8 cellular contexts compared by ENCODE assay signal in the genomic region with DNA sequence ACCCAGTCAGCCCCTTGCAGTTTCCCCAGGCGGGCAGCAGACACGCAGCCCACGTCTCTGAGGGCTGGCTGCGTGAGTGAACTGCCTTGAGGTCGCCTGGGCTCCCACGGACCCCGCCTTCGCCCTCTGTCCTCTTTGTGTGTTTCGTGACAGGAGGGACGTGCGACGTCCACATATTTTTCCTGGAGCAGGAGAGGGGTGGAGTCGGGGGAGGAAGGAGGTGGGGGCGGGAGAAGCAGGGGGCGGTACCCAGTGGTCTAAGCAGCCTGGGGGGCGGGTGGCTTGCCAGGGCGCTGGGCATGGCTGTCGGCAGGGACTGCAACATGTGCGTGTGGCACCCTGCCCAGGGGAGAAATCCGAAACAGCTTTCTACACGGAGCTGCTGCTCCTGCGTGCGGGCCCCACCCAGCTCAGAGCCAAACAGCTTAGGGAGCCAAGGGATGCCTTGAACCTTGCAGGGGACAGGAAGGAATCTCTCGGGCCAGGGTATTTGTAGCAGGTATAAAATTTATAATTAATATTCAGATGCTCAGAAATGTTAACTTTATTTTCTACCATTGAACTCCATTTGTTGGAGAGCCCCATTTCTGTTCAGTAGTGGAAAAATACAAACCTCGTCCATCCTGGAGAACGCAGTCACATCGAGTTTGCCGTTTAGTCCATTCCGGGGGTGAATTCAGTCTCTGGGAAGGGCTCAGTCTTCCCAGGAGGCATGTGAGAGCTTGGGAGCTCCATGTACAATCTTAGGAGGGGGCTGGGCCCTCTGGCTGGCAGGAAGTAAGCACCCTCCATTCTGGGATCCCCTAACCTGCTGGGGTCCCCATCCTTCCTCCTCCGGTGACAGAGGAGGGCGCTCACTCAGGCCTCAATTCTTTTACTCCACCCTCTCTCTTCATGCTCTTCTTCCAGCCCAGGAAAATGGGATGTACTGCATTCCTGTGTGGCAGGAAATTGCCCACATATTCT.
A peak's percentile ranks its signal among the peaks of the same experiment; 100 is the strongest.
DNase-seq lines count a peak whose midpoint lies in the region; ATAC-seq and TF ChIP-seq lines count a peak whose summit lies in the region.

No MANE protein-coding gene starts in this region.

- H3K4me3 ChIP-seq in astrocyte of the spinal cord (ENCODE audit: low read depth, low read length) (peak overlapping the region; percentile 31), hepatocyte (peak overlapping the region; percentile 14), retinal pigment epithelial cell (ENCODE audit: low read length) (peak overlapping the region; percentile 34)

- H3K4me1 ChIP-seq in ES-I3 (ENCODE audit: insufficient read depth, low read length) (peaks cover 7% of the 10 kb centered on the region; the same call in 1 of the 2 replicates), hepatocyte (ENCODE audit: insufficient read depth) (peaks cover 16% of the 10 kb centered on the region)

- no peak for ATAC-seq in HG03460 (IDR thresholded peaks at IDR 0.05; ENCODE audit: unreplicated experiment)

- peak overlapping the region; percentile 56 for H3K9ac ChIP-seq in ES-I3 (ENCODE audit: low read depth, low read length)

- peak overlapping the region; percentile 83 for H3K27ac ChIP-seq in hepatocyte

- TF ChIP-seq CTCF in astrocyte of the spinal cord (IDR thresholded peaks at IDR 0.05; ENCODE audit: low read depth, low read length): no peak
- TF ChIP-seq CTCF in hepatocyte (IDR thresholded peaks at IDR 0.05; ENCODE audit: poor library complexity): no peak
- TF ChIP-seq CTCF in retinal pigment epithelial cell (conservative IDR thresholded peaks at IDR 0.05; ENCODE audit: low read depth, low read length): peak; percentile 2

- DNase-seq in NCI-H146 treated with DMSO at 0.1 percent for 48 hours (lab: John Stamatoyannopoulos, UW; ENCODE audit: unreplicated experiment) (peak; percentile 23), astrocyte of the spinal cord (ENCODE audit: low read depth, low spot score) (peak; percentile 46), hepatocyte (ENCODE audit: low spot score) (peak; percentile 82), retinal pigment epithelial cell (ENCODE audit: low read depth) (peak; percentile 52), Kasumi-1 (lab: John Stamatoyannopoulos, UW) (no peak)
- no peak for DNase-seq in stimulated activated CD4-positive, alpha-beta T cell treated with anti-CD3 and anti-CD28 coated beads, Interleukin-1b, Interleukin-23, amount 100 ng/mL, for 48 hours

- no peaks in the 10 kb centered on the region for H3K9me2 ChIP-seq in hepatocyte (replicated peaks; ENCODE audit: insufficient read depth)

- H3K9me3 ChIP-seq in ES-I3 (ENCODE audit: control insufficient read depth, insufficient read depth, low read length) (no peaks in the 10 kb centered on the region), hepatocyte (ENCODE audit: low read depth) (no peaks in the 10 kb centered on the region)

- peak overlapping the region; percentile 80 for H3K4me2 ChIP-seq in hepatocyte

- H3K27me3 ChIP-seq in hepatocyte: no peaks in the 10 kb centered on the region

- peak overlapping the region; percentile 63 for H2AFZ ChIP-seq in hepatocyte

- WGBS in hepatocyte (ENCODE audit: low lambda C conversion rate, missing lambda C conversion rate): 8% methylated on average over 28 of the region's 31 CpGs

- in situ Hi-C loops in astrocyte of the spinal cord (cut with HindIII; ENCODE audit: low sequenced_read_pairs): no loop called here

- H3K36me3 ChIP-seq in ES-I3 (ENCODE audit: insufficient read depth, low read length) (no peaks in the 10 kb centered on the region), hepatocyte (replicated peaks; ENCODE audit: insufficient read depth, low read depth) (no peaks in the 10 kb centered on the region)

- no peaks in the 10 kb centered on the region for H4K20me1 ChIP-seq in hepatocyte (ENCODE audit: insufficient read depth, poor library complexity, severe bottlenecking)

- H3K79me2 ChIP-seq in hepatocyte: no peaks in the 10 kb centered on the region

Comparison
In these comparisons a context has a peak if more than half of its experiments do, and no peak if none do; other contexts are left out.
1. DNase-seq: peak in NCI-H146 treated with DMSO at 0.1 percent for 48 hours (single experiment), astrocyte of the spinal cord (single experiment), hepatocyte (single experiment) and retinal pigment epithelial cell (single experiment); none in Kasumi-1 (0 of 2) and stimulated activated CD4-positive, alpha-beta T cell treated with anti-CD3 and anti-CD28 coated beads, Interleukin-1b, Interleukin-23, amount 100 ng/mL, for 48 hours (single experiment).
2. Peak in every context shown above with its lines, with median percentiles within 50 percentile points of each other: H3K4me3 ChIP-seq.